23 cellular contexts compared by ENCODE assay signal in the genomic region with DNA sequence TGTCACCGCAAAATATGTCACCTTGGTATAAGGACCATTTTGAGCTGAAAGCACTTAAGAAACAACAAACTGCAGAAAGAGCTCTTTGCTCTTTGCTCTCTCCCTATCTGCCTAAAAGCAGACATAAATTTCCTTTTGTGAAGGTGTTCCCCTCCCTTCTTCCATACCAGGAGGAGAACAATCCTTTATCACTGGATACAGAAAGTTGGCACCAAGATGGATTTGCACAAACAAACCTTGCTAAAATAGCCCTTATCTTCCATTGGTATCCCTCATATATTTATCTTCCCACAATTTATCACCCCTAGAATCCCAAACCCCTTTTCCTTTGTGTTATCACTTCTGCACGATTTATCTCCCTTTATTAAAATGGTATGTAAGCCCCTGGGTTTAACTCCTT. TPM values are rescaled to one million over a fixed set of nuclear protein-coding genes. Genes with fewer than 3 reads are reported as not detected.
A peak's percentile ranks its signal among the peaks of the same experiment; 100 is the strongest.
DNase-seq lines count a peak whose midpoint lies in the region; TF ChIP-seq lines count a peak whose summit lies in the region.
"Had no signal": no experiment of that assay in that cellular context is flagged by ENCODE, and none has a peak within 500 bp of the region (broad histone marks: within the 10 kb centered on the region; RNA-seq: fewer than 3 reads in every experiment).

No MANE protein-coding gene starts in this region.

- no peak overlapping the region for H3K4me3 ChIP-seq in MG63
- H3K4me3 ChIP-seq: A549; BLaER1 treated with 17β-estradiol and CSF1 and Interleukin-3, amounts not matched to agents 10 nM and 100 nM; GM23338 had no signal

- peaks cover 4% of the 10 kb centered on the region; the same call in 1 of the 2 replicates for H3K36me3 ChIP-seq in MG63
- H3K36me3 ChIP-seq: BE2C had no signal

- peaks cover 21% of the 10 kb centered on the region for H3K9me3 Mint-ChIP-seq in progenitor cell of endocrine pancreas (ENCODE audit: low read depth)
- H3K9me3 Mint-ChIP-seq: GM23338, H9 had no signal

- peak; percentile 24 for DNase-seq in NCI-H748 (lab: John Stamatoyannopoulos, UW; ENCODE audit: unreplicated experiment)
- DNase-seq in NCI-H748 treated with DMSO at 0.1 percent for 48 hours (lab: John Stamatoyannopoulos, UW): no peak
- peak; percentile 64 for DNase-seq in NCI-H226
- peak; percentile 78 for DNase-seq in amniotic epithelial cell (ENCODE audit: low read depth)
- DNase-seq in progenitor cell of endocrine pancreas (ENCODE audit: low spot score, unreplicated experiment): no peak
- DNase-seq in MG63: no peak
- DNase-seq in activated CD8-positive, alpha-beta memory T cell treated with anti-CD3 and anti-CD28 coated beads for 24 hours: no peak
- DNase-seq: 8988T; ACHN; AML-193; BE2C; CD4-positive, alpha-beta T cell; CD8-positive, alpha-beta memory T cell; DMS 273 treated with DMSO at 0.1 percent for 48 hours; DMS53; DMS79 treated with DMSO at 0.1 percent for 48 hours; GF-D8; H9 had no signal

- no peaks in the 10 kb centered on the region for H3K27me3 ChIP-seq in MG63
- H3K27me3 ChIP-seq: BE2C; BLaER1 treated with 17β-estradiol and CSF1 and Interleukin-3, amounts not matched to agents 10 nM and 100 nM had no signal

- no peak overlapping the region for H3K4me3 Mint-ChIP-seq in progenitor cell of endocrine pancreas (ENCODE audit: low read depth)
- H3K4me3 Mint-ChIP-seq: CD14-positive monocyte; CD4-positive, alpha-beta T cell; CD8-positive, alpha-beta memory T cell; GM23338; H9 had no signal

- peaks cover 5% of the 10 kb centered on the region for H3K9me3 ChIP-seq in MG63
- H3K9me3 ChIP-seq: BE2C had no signal

- no peak for TF ChIP-seq CTCF in progenitor cell of endocrine pancreas (IDR thresholded peaks at IDR 0.05; ENCODE audit: unreplicated experiment)

- peaks cover 26% of the 10 kb centered on the region for H3K4me1 Mint-ChIP-seq in progenitor cell of endocrine pancreas (ENCODE audit: low read depth)
- H3K4me1 Mint-ChIP-seq: GM23338 had no signal

- H3K36me3 Mint-ChIP-seq in progenitor cell of endocrine pancreas (ENCODE audit: insufficient read depth): peaks cover 13% of the 10 kb centered on the region

- no peaks in the 10 kb centered on the region for H3K27me3 Mint-ChIP-seq in progenitor cell of endocrine pancreas
- H3K27me3 Mint-ChIP-seq: CD4-positive, alpha-beta T cell; CD8-positive, alpha-beta memory T cell had no signal

- H3K27ac Mint-ChIP-seq in progenitor cell of endocrine pancreas: peak overlapping the region; percentile 0
- H3K27ac Mint-ChIP-seq: CD4-positive, alpha-beta T cell; GM23338; H9 had no signal

RNA-seq across cellular contexts. Expression of a gene that starts 51.4 kb away (rescaled TPM):
- total RNA-seq in progenitor cell of endocrine pancreas: 8.1 and 9.0 TPM in 2 replicates
- 24.5 and 30.3 TPM in 2 replicates for total RNA-seq in MG63 (2014; rRNA removed; shearing (Covaris generic); ENCODE audit: low replicate concordance)
- total RNA-seq: G401 had no signal

Comparison
In these comparisons a context has a peak if more than half of its experiments do, and no peak if none do; other contexts are left out.
1. DNase-seq: peak in NCI-H748 (single experiment), NCI-H226 (single experiment) and amniotic epithelial cell (single experiment); none in NCI-H748 treated with DMSO at 0.1 percent for 48 hours (single experiment), progenitor cell of endocrine pancreas (single experiment), MG63 (single experiment) and activated CD8-positive, alpha-beta memory T cell treated with anti-CD3 and anti-CD28 coated beads for 24 hours (single experiment).